Comparison of ENCODE assay signal across 1 cellular context in the genomic region with DNA sequence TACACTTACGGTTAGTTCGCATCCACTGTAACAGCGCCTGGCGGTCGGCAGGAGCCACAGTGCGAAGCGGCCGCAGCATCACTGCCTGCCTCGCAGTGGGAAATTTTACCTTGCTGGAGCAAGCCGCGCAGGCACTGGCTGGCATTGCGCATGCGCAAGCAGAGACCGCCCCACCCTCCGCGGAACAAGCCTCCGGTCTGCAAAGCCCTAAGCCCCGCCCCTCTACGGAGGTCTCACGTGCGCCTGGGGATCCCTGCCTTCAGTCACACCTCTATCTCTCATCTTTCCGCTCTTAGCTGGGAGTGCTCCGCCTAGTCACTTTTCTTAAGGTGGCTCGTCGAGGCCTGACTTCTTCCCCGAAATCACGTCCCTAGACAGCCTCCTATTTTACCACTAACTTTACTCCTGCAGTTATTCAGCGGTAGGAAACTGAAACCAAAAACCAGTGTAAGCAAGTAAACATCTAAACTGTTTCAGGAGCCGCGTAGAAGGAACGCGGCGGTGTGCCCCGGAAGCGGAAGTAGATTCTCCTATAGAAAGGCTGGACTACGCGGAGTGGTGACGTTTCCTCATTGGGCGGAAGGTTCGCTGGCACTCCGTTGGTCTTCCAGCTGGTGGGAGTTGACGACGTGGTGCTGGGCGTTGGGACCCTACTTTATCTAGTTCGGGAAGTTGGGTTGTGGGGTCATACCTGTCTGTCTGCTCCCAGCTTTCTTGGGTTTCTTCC.
A peak's percentile ranks its signal among the peaks of the same experiment; 100 is the strongest.
TF ChIP-seq lines count a peak whose summit lies in the region.

Gene SRP54 (plus strand): TSS at position 572 of the 727 bp plus-strand sequence. CDS start 13,718 bp downstream, outside the sequence.

TF ChIP-seq in HEK293, 187 proteins besides CTCF, POLR2A, EP300 and RAD21 (continued from another document):
- TF ChIP-seq, protein P1, sequence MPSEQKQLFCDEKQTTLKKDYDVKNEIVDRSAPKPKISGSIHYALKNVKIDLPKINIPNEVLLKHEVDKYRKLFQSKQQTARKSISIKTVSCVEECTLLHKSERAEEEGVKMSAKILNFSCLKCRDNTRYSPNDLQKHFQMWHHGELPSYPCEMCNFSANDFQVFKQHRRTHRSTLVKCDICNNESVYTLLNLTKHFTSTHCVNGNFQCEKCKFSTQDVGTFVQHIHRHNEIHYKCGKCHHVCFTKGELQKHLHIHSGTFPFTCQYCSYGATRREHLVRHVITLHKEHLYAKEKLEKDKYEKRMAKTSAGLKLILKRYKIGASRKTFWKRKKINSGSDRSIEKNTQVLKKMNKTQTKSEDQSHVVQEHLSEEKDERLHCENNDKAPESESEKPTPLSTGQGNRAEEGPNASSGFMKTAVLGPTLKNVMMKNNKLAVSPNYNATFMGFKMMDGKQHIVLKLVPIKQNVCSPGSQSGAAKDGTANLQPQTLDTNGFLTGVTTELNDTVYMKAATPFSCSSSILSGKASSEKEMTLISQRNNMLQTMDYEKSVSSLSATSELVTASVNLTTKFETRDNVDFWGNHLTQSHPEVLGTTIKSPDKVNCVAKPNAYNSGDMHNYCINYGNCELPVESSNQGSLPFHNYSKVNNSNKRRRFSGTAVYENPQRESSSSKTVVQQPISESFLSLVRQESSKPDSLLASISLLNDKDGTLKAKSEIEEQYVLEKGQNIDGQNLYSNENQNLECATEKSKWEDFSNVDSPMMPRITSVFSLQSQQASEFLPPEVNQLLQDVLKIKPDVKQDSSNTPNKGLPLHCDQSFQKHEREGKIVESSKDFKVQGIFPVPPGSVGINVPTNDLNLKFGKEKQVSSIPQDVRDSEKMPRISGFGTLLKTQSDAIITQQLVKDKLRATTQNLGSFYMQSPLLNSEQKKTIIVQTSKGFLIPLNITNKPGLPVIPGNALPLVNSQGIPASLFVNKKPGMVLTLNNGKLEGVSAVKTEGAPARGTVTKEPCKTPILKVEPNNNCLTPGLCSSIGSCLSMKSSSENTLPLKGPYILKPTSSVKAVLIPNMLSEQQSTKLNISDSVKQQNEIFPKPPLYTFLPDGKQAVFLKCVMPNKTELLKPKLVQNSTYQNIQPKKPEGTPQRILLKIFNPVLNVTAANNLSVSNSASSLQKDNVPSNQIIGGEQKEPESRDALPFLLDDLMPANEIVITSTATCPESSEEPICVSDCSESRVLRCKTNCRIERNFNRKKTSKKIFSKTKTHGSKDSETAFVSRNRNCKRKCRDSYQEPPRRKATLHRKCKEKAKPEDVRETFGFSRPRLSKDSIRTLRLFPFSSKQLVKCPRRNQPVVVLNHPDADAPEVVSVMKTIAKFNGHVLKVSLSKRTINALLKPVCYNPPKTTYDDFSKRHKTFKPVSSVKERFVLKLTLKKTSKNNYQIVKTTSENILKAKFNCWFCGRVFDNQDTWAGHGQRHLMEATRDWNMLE (tag by site-specific recombination; conservative IDR thresholded peaks at IDR 0.05; ENCODE audit: low read depth), result peak; percentile 99
- peak; percentile 97 for TF ChIP-seq ZNF600 (tag by site-specific recombination; IDR thresholded peaks at IDR 0.05)
- TF ChIP-seq IKZF3 (tag by site-specific recombination; IDR thresholded peaks at IDR 0.05), result 0 out of 2 replicates have a peak, but pooled peaks have one; percentile 18
- TF ChIP-seq ZNF658 (tag by site-specific recombination; IDR thresholded peaks at IDR 0.05), result no peak
- peak; percentile 42; the same call in 1 of the 2 replicates for TF ChIP-seq ZNF692 (tag by site-specific recombination; IDR thresholded peaks at IDR 0.05)
